In the genomic region with DNA sequence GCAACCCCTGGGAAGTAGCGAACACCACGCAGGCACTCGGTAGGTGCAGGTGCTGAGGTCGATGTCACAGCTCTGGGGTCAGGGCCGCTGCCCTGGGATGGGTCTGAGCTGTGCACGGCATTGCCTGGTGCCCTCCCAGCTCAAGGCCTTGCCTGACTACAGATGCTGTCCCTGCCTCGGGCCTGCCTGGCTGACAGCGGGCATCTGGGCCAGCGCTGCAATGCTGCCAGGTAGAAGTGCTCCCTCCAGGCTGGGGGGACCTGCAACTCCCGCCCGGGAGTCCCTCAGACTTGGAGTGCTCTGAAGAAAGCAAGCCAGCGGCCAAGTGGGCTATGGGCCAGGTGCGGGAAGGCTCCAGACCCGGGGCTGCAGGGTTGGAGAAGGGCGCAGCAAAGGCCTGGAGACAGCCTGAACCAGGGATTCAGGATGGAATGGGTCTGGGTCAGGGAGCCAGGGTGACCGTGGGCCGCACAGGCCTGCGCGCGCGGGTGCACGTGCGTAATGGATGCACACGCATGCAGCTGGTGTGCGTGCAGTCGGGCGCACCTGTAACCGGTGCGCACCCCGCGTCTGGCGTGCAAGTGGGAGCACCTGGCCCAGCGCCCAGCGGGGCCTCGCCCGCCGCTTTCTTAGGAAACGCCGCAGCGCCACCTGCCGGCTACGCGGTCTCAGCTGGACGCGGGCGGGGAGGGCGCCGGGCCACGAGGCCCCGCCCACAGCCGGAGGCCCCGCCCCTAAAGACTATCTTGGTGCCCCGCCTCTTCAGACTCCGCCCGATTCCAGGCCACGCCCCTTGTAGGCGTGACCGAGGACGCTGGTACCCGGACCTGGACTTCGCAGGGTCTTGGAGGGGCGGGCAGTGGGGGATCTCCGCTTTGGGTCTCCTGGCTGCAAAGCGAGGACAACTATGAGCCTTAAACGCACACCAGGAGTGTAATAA, we compare ENCODE assay signal across 1 cellular context.
A peak's percentile ranks its signal among the peaks of the same experiment; 100 is the strongest.
TF ChIP-seq lines count a peak whose summit lies in the region.

No MANE protein-coding gene starts in this region.

TF ChIP-seq in HepG2, 621 proteins besides CTCF, POLR2A, EP300 and RAD21 (continued from another document and continues in another):
- TF ChIP-seq, protein P1, sequence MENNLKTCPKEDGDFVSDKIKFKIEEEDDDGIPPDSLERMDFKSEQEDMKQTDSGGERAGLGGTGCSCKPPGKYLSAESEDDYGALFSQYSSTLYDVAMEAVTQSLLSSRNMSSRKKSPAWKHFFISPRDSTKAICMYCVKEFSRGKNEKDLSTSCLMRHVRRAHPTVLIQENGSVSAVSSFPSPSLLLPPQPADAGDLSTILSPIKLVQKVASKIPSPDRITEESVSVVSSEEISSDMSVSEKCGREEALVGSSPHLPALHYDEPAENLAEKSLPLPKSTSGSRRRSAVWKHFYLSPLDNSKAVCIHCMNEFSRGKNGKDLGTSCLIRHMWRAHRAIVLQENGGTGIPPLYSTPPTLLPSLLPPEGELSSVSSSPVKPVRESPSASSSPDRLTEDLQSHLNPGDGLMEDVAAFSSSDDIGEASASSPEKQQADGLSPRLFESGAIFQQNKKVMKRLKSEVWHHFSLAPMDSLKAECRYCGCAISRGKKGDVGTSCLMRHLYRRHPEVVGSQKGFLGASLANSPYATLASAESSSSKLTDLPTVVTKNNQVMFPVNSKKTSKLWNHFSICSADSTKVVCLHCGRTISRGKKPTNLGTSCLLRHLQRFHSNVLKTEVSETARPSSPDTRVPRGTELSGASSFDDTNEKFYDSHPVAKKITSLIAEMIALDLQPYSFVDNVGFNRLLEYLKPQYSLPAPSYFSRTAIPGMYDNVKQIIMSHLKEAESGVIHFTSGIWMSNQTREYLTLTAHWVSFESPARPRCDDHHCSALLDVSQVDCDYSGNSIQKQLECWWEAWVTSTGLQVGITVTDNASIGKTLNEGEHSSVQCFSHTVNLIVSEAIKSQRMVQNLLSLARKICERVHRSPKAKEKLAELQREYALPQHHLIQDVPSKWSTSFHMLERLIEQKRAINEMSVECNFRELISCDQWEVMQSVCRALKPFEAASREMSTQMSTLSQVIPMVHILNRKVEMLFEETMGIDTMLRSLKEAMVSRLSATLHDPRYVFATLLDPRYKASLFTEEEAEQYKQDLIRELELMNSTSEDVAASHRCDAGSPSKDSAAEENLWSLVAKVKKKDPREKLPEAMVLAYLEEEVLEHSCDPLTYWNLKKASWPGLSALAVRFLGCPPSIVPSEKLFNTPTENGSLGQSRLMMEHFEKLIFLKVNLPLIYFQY (CRISPR knock-in tag; IDR thresholded peaks at IDR 0.05; ENCODE audit: borderline replicate concordance) = no peak
- no peak for TF ChIP-seq ZNF761 (CRISPR knock-in tag; conservative IDR thresholded peaks at IDR 0.05)
- TF ChIP-seq ZNF607 (CRISPR knock-in tag; IDR thresholded peaks at IDR 0.05; ENCODE audit: borderline replicate concordance) = 0 out of 2 replicates have a peak, but pooled peaks have one; percentile 29
- TF ChIP-seq ZNF343 (CRISPR knock-in tag; IDR thresholded peaks at IDR 0.05) = no peak
- TF ChIP-seq ZNF672 (CRISPR knock-in tag; IDR thresholded peaks at IDR 0.05) = no peak
- TF ChIP-seq, protein P2, sequence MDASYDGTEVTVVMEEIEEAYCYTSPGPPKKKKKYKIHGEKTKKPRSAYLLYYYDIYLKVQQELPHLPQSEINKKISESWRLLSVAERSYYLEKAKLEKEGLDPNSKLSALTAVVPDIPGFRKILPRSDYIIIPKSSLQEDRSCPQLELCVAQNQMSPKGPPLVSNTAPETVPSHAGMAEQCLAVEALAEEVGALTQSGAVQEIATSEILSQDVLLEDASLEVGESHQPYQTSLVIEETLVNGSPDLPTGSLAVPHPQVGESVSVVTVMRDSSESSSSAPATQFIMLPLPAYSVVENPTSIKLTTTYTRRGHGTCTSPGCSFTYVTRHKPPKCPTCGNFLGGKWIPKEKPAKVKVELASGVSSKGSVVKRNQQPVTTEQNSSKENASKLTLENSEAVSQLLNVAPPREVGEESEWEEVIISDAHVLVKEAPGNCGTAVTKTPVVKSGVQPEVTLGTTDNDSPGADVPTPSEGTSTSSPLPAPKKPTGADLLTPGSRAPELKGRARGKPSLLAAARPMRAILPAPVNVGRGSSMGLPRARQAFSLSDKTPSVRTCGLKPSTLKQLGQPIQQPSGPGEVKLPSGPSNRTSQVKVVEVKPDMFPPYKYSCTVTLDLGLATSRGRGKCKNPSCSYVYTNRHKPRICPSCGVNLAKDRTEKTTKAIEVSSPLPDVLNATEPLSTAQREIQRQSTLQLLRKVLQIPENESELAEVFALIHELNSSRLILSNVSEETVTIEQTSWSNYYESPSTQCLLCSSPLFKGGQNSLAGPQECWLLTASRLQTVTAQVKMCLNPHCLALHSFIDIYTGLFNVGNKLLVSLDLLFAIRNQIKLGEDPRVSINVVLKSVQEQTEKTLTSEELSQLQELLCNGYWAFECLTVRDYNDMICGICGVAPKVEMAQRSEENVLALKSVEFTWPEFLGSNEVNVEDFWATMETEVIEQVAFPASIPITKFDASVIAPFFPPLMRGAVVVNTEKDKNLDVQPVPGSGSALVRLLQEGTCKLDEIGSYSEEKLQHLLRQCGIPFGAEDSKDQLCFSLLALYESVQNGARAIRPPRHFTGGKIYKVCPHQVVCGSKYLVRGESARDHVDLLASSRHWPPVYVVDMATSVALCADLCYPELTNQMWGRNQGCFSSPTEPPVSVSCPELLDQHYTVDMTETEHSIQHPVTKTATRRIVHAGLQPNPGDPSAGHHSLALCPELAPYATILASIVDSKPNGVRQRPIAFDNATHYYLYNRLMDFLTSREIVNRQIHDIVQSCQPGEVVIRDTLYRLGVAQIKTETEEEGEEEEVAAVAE (CRISPR knock-in tag; IDR thresholded peaks at IDR 0.05; ENCODE audit: borderline replicate concordance) = no peak
- peak; percentile 28; the same call in 1 of the 2 replicates for TF ChIP-seq NFKB2 (CRISPR knock-in tag; IDR thresholded peaks at IDR 0.05; ENCODE audit: borderline replicate concordance)
- TF ChIP-seq KAT2B (IDR thresholded peaks at IDR 0.05; ENCODE audit: borderline replicate concordance, low read depth, low read length) = no peak
- TF ChIP-seq, protein P3, sequence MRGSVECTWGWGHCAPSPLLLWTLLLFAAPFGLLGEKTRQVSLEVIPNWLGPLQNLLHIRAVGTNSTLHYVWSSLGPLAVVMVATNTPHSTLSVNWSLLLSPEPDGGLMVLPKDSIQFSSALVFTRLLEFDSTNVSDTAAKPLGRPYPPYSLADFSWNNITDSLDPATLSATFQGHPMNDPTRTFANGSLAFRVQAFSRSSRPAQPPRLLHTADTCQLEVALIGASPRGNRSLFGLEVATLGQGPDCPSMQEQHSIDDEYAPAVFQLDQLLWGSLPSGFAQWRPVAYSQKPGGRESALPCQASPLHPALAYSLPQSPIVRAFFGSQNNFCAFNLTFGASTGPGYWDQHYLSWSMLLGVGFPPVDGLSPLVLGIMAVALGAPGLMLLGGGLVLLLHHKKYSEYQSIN (CRISPR knock-in tag; IDR thresholded peaks at IDR 0.05; ENCODE audit: borderline replicate concordance) = no peak
- no peak for TF ChIP-seq SATB2 (CRISPR knock-in tag; IDR thresholded peaks at IDR 0.05)
- no peak for TF ChIP-seq ZNF232 (CRISPR knock-in tag; IDR thresholded peaks at IDR 0.05; ENCODE audit: borderline replicate concordance)
- 0 out of 2 replicates have a peak, but pooled peaks have one; percentile 86 for TF ChIP-seq NFIB (CRISPR knock-in tag; IDR thresholded peaks at IDR 0.05; ENCODE audit: borderline replicate concordance)
- peak; percentile 61 for TF ChIP-seq YY1 (IDR thresholded peaks at IDR 0.05; ENCODE audit: insufficient read depth, insufficient replicate concordance, low read depth, low read length)
- no peak for TF ChIP-seq ZNF253 (CRISPR knock-in tag; IDR thresholded peaks at IDR 0.05; ENCODE audit: borderline replicate concordance)
- TF ChIP-seq, protein P4, sequence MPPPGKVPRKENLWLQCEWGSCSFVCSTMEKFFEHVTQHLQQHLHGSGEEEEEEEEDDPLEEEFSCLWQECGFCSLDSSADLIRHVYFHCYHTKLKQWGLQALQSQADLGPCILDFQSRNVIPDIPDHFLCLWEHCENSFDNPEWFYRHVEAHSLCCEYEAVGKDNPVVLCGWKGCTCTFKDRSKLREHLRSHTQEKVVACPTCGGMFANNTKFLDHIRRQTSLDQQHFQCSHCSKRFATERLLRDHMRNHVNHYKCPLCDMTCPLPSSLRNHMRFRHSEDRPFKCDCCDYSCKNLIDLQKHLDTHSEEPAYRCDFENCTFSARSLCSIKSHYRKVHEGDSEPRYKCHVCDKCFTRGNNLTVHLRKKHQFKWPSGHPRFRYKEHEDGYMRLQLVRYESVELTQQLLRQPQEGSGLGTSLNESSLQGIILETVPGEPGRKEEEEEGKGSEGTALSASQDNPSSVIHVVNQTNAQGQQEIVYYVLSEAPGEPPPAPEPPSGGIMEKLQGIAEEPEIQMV (CRISPR knock-in tag; IDR thresholded peaks at IDR 0.05; ENCODE audit: low read depth) = no peak
- TF ChIP-seq SRY (CRISPR knock-in tag; IDR thresholded peaks at IDR 0.05) = no peak
- no peak for TF ChIP-seq ZNF550 (CRISPR knock-in tag; IDR thresholded peaks at IDR 0.05; ENCODE audit: borderline replicate concordance)
- TF ChIP-seq AGO1 (IDR thresholded peaks at IDR 0.05; ENCODE audit: low read depth, low read length, poor library complexity, severe bottlenecking) = peak; percentile 41
- 0 out of 2 replicates have a peak, but pooled peaks have one; percentile 42 for TF ChIP-seq ZNF747 (CRISPR knock-in tag; IDR thresholded peaks at IDR 0.05; ENCODE audit: borderline replicate concordance)
- peak; percentile 53; the same call in 1 of the 2 replicates for TF ChIP-seq ZNF230 (CRISPR knock-in tag; IDR thresholded peaks at IDR 0.05)
- TF ChIP-seq, protein P5, sequence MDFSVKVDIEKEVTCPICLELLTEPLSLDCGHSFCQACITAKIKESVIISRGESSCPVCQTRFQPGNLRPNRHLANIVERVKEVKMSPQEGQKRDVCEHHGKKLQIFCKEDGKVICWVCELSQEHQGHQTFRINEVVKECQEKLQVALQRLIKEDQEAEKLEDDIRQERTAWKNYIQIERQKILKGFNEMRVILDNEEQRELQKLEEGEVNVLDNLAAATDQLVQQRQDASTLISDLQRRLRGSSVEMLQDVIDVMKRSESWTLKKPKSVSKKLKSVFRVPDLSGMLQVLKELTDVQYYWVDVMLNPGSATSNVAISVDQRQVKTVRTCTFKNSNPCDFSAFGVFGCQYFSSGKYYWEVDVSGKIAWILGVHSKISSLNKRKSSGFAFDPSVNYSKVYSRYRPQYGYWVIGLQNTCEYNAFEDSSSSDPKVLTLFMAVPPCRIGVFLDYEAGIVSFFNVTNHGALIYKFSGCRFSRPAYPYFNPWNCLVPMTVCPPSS (IDR thresholded peaks at IDR 0.05) = no peak
- no peak for TF ChIP-seq ZNF3 (CRISPR knock-in tag; IDR thresholded peaks at IDR 0.05)
- no peak for TF ChIP-seq ZNF142 (CRISPR knock-in tag; IDR thresholded peaks at IDR 0.05)
- TF ChIP-seq ZNF354B (CRISPR knock-in tag; IDR thresholded peaks at IDR 0.05) = no peak
- TF ChIP-seq SNAI1 (CRISPR knock-in tag; IDR thresholded peaks at IDR 0.05; ENCODE audit: borderline replicate concordance) = no peak
- no peak for TF ChIP-seq KDM4B (CRISPR knock-in tag; IDR thresholded peaks at IDR 0.05)
- peak; percentile 67; the same call in 1 of the 2 replicates for TF ChIP-seq MXD1 (CRISPR knock-in tag; IDR thresholded peaks at IDR 0.05)
- TF ChIP-seq, protein P6, sequence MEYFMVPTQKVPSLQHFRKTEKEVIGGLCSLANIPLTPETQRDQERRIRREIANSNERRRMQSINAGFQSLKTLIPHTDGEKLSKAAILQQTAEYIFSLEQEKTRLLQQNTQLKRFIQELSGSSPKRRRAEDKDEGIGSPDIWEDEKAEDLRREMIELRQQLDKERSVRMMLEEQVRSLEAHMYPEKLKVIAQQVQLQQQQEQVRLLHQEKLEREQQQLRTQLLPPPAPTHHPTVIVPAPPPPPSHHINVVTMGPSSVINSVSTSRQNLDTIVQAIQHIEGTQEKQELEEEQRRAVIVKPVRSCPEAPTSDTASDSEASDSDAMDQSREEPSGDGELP (IDR thresholded peaks at IDR 0.05; ENCODE audit: borderline replicate concordance, low read depth) = peak; percentile 82; the same call in 1 of the 2 replicates
- no peak for TF ChIP-seq ZNF713 (CRISPR knock-in tag; IDR thresholded peaks at IDR 0.05)
- TF ChIP-seq, protein P7, sequence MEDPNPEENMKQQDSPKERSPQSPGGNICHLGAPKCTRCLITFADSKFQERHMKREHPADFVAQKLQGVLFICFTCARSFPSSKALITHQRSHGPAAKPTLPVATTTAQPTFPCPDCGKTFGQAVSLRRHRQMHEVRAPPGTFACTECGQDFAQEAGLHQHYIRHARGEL (CRISPR knock-in tag; IDR thresholded peaks at IDR 0.05) = no peak
- no peak for TF ChIP-seq ZZZ3 (CRISPR knock-in tag; IDR thresholded peaks at IDR 0.05; ENCODE audit: borderline replicate concordance)
- no peak for TF ChIP-seq RCOR2 (CRISPR knock-in tag; IDR thresholded peaks at IDR 0.05)
- TF ChIP-seq GABPB1 (CRISPR knock-in tag; IDR thresholded peaks at IDR 0.05) = peak; percentile 64; the same call in 1 of the 2 replicates
